In the genomic region with DNA sequence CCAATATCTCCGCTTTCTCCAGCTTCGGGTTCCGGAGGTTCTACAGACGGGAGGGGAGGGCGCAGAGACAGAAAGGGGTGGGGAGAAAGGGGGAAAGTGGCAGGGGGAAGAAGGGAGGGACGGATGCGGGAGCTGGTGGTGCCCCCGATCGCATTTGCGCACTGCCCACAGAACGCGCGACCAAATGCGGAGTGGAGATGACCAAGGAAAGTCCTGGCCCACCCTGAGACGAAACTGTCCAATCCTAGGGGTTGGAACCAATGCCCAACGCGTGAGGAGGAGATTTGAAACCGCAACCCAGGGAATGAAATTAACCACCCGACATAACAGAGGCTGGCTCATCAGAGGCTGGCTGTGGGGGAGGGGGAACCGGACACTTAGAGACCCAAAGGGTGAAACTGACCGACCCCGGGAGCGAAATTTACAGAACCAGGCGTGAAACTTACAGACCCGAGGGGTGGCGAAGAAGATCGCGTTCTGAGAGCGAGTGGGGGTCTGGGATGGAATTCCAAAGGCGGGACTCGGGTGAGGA, we compare ENCODE assay signal across 8 cellular contexts. TPM values are rescaled to one million over a fixed set of nuclear protein-coding genes. Genes with fewer than 3 reads are reported as not detected.
DNase-seq lines count a peak whose midpoint lies in the region; ATAC-seq lines count a peak whose summit lies in the region.

No MANE protein-coding gene starts in this region.

- H3K9me3 ChIP-seq in endocrine pancreas (ENCODE audit: control insufficient read depth, low read length) = no peaks in the 10 kb centered on the region

- ATAC-seq in HG02588 (IDR thresholded peaks at IDR 0.05; ENCODE audit: unreplicated experiment) = no peak

- no peaks in the 10 kb centered on the region for H3K4me1 ChIP-seq in endocrine pancreas (ENCODE audit: control insufficient read depth, insufficient read depth, low read length)

- peak; percentile 70 for DNase-seq in NCI-H748 (lab: John Stamatoyannopoulos, UW; ENCODE audit: unreplicated experiment)
- no peak for DNase-seq in NCI-H748 treated with DMSO at 0.1 percent for 48 hours (lab: John Stamatoyannopoulos, UW)
- peak; percentile 54 for DNase-seq in RPMI8226
- peak; percentile 40 for DNase-seq in occipital lobe (lab: John Stamatoyannopoulos, UW)
- DNase-seq in DMS153 (lab: John Stamatoyannopoulos, UW) = no peak
- DNase-seq in NOMO-1 treated with DMSO at 0.1 percent for 48 hours (lab: John Stamatoyannopoulos, UW; ENCODE audit: unreplicated experiment) = no peak

- H3K9ac ChIP-seq in endocrine pancreas (ENCODE audit: control insufficient read depth, insufficient read depth, low read length) = peak overlapping the region; percentile 38

- H3K36me3 ChIP-seq in endocrine pancreas (ENCODE audit: control insufficient read depth, insufficient read depth, low read length) = no peaks in the 10 kb centered on the region

- peak overlapping the region; percentile 28 for H3K4me3 ChIP-seq in endocrine pancreas (ENCODE audit: control insufficient read depth, insufficient read depth, low read length)

- H3K27me3 ChIP-seq in endocrine pancreas (ENCODE audit: control insufficient read depth, insufficient read depth, low read length) = no peaks in the 10 kb centered on the region

RNA-seq across cellular contexts. Expression of a gene that starts 1.4 kb away (rescaled TPM):
- total RNA-seq in occipital lobe = 0.31 TPM

RNA-seq across cellular contexts. Expression of a gene that starts 4.1 kb away (rescaled TPM):
- total RNA-seq in occipital lobe = 0.47 TPM

RNA-seq across cellular contexts. Expression of a gene that starts 29.7 kb away (rescaled TPM):
- 7.8 TPM for total RNA-seq in occipital lobe

RNA-seq across cellular contexts. Expression of a gene that starts 34.9 kb away (rescaled TPM):
- total RNA-seq in occipital lobe = 1.4 TPM

RNA-seq across cellular contexts. Expression of a gene that starts 40.3 kb away (rescaled TPM):
- 27.9 TPM for total RNA-seq in occipital lobe

Comparison
In these comparisons a context has a peak if more than half of its experiments do, and no peak if none do; other contexts are left out.
1. DNase-seq: peak in NCI-H748 (single experiment), RPMI8226 (single experiment) and occipital lobe (single experiment); none in NCI-H748 treated with DMSO at 0.1 percent for 48 hours (single experiment), DMS153 (single experiment) and NOMO-1 treated with DMSO at 0.1 percent for 48 hours (single experiment).